ENCODE assay signal across 8 cellular contexts in the genomic region with DNA sequence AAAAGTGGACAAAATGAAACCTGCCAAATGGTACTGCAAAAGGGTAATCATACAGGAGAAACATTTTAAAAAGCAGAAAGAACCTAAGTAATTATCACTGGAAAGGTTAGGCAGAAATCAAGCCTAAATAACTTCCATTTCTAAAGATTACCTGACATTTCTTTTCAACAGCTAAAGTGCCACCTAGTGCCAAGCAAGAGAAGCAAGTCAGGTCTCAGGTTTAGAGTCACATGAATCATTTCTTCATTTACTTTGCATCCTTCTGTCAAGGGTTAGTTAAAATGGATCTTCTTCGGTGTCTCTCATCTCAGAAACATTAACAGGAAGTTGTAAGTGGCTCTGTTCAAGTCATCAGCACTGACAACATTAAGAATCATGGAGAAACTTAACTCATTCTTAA.
DNase-seq lines count a peak whose midpoint lies in the region; ATAC-seq and TF ChIP-seq lines count a peak whose summit lies in the region.

No MANE protein-coding gene starts in this region.

- H3F3A ChIP-seq in MM.1S (ENCODE audit: insufficient read depth, low read length): no peaks in the 10 kb centered on the region
- no peaks in the 10 kb centered on the region for H3F3A ChIP-seq in smooth muscle cell (ENCODE audit: low read depth)

- H3K9me2 ChIP-seq in MM.1S (replicated peaks; ENCODE audit: insufficient read depth, low read length): no peaks in the 10 kb centered on the region

- TF ChIP-seq CTCF in MM.1S (IDR thresholded peaks at IDR 0.05; ENCODE audit: low read length) (peak; percentile 39), smooth muscle cell (IDR thresholded peaks at IDR 0.05; ENCODE audit: borderline replicate concordance, insufficient read depth, poor library complexity, severe bottlenecking) (peak; percentile 39)

- no peak overlapping the region for H3K27ac Mint-ChIP-seq in activated CD4-positive, alpha-beta T cell treated with anti-CD3 and anti-CD28 coated beads for 36 hours
- H3K27ac Mint-ChIP-seq in activated CD4-positive, alpha-beta T cell treated with anti-CD3 and anti-CD28 coated beads, Interleukin-2, amount 10 ng/mL, durations not matched to agents 7 days and 5 days: no peak overlapping the region

- H3K27me3 ChIP-seq in MM.1S (replicated peaks; ENCODE audit: insufficient read depth, low read length) (no peaks in the 10 kb centered on the region), smooth muscle cell (ENCODE audit: low read depth) (peaks cover 10% of the 10 kb centered on the region)

- H3K36me3 Mint-ChIP-seq in activated CD4-positive, alpha-beta T cell treated with anti-CD3 and anti-CD28 coated beads for 36 hours (ENCODE audit: low read depth): no peaks in the 10 kb centered on the region
- no peaks in the 10 kb centered on the region for H3K36me3 Mint-ChIP-seq in activated CD4-positive, alpha-beta T cell treated with anti-CD3 and anti-CD28 coated beads, Interleukin-2, amount 10 ng/mL, durations not matched to agents 7 days and 5 days (ENCODE audit: low read depth)

- CTCF ChIA-PET in activated CD4-positive, alpha-beta T cell treated with anti-CD3 and anti-CD28 coated beads for 36 hours (lab: Charles Lee): interaction anchor here (2.3 kb wide), 1 partner anchor 33 kb away, joined by 6 read pairs; no protein-coding TSS in a partner anchor
- CTCF ChIA-PET in activated CD4-positive, alpha-beta T cell treated with anti-CD3 and anti-CD28 coated beads, Interleukin-2, amount 10 ng/mL, durations not matched to agents 7 days and 5 days (lab: Charles Lee): no interaction called here

- H3K4me1 Mint-ChIP-seq in activated CD4-positive, alpha-beta T cell treated with anti-CD3 and anti-CD28 coated beads for 36 hours: peaks cover 6% of the 10 kb centered on the region
- no peaks in the 10 kb centered on the region for H3K4me1 Mint-ChIP-seq in activated CD4-positive, alpha-beta T cell treated with anti-CD3 and anti-CD28 coated beads, Interleukin-2, amount 10 ng/mL, durations not matched to agents 7 days and 5 days

- DNase-seq in activated CD4-positive, alpha-beta T cell treated with anti-CD3 and anti-CD28 coated beads for 36 hours: no peak
- DNase-seq in activated CD4-positive, alpha-beta T cell treated with anti-CD3 and anti-CD28 coated beads, Interleukin-2, amount 10 ng/mL, durations not matched to agents 7 days and 5 days: no peak
- DNase-seq in MM.1S (peak; percentile 32), cerebellum (ENCODE audit: low spot score) (peak; percentile 38), smooth muscle cell (lab: John Stamatoyannopoulos, UW; ENCODE audit: unreplicated experiment) (no peak), NCI-H748 (lab: John Stamatoyannopoulos, UW; ENCODE audit: unreplicated experiment) (no peak), Right ventricle myocardium inferior (ENCODE audit: missing footprints) (no peak), left cardiac atrium (no peak)

- POLR2A ChIA-PET in activated CD4-positive, alpha-beta T cell treated with anti-CD3 and anti-CD28 coated beads for 36 hours (lab: Charles Lee): no interaction called here
- POLR2A ChIA-PET in activated CD4-positive, alpha-beta T cell treated with anti-CD3 and anti-CD28 coated beads, Interleukin-2, amount 10 ng/mL, durations not matched to agents 7 days and 5 days (lab: Charles Lee): interaction anchor here (0.6 kb wide), 1 partner anchor 198 kb away, joined by 7 read pairs; no protein-coding TSS in a partner anchor

- H3K4me1 ChIP-seq in MM.1S (ENCODE audit: low read length): no peaks in the 10 kb centered on the region
- H3K4me1 ChIP-seq in smooth muscle cell (ENCODE audit: low read depth): no peaks in the 10 kb centered on the region

- H3K9me3 Mint-ChIP-seq in activated CD4-positive, alpha-beta T cell treated with anti-CD3 and anti-CD28 coated beads for 36 hours (ENCODE audit: low read depth): no peaks in the 10 kb centered on the region
- no peaks in the 10 kb centered on the region for H3K9me3 Mint-ChIP-seq in activated CD4-positive, alpha-beta T cell treated with anti-CD3 and anti-CD28 coated beads, Interleukin-2, amount 10 ng/mL, durations not matched to agents 7 days and 5 days

- H3K9me3 ChIP-seq in MM.1S (replicated peaks; ENCODE audit: insufficient read depth, low read length): no peaks in the 10 kb centered on the region
- H3K9me3 ChIP-seq in smooth muscle cell (replicated peaks; ENCODE audit: low read depth): no peaks in the 10 kb centered on the region

- no peaks in the 10 kb centered on the region for H4K20me1 ChIP-seq in MM.1S (ENCODE audit: insufficient read depth, low read length)
- no peaks in the 10 kb centered on the region for H4K20me1 ChIP-seq in smooth muscle cell (ENCODE audit: low read depth)

- H3K9ac ChIP-seq in MM.1S (ENCODE audit: low read length): no peak overlapping the region
- H3K9ac ChIP-seq in smooth muscle cell (ENCODE audit: low read depth): no peak overlapping the region

- no peak overlapping the region for H3K4me2 ChIP-seq in MM.1S (ENCODE audit: low read depth, low read length)
- H3K4me2 ChIP-seq in smooth muscle cell: no peak overlapping the region

- H3K27me3 Mint-ChIP-seq in activated CD4-positive, alpha-beta T cell treated with anti-CD3 and anti-CD28 coated beads for 36 hours: no peaks in the 10 kb centered on the region
- H3K27me3 Mint-ChIP-seq in activated CD4-positive, alpha-beta T cell treated with anti-CD3 and anti-CD28 coated beads, Interleukin-2, amount 10 ng/mL, durations not matched to agents 7 days and 5 days: peaks cover 2% of the 10 kb centered on the region

- H3K27ac ChIP-seq in MM.1S (ENCODE audit: low read length) (no peak overlapping the region), smooth muscle cell (ENCODE audit: low read depth) (no peak overlapping the region)

- H2AFZ ChIP-seq in MM.1S (ENCODE audit: low read length) (no peak overlapping the region), smooth muscle cell (ENCODE audit: low read depth) (no peak overlapping the region)

- ATAC-seq in activated CD4-positive, alpha-beta T cell treated with anti-CD3 and anti-CD28 coated beads for 36 hours: peak; percentile 84
- ATAC-seq in Right ventricle myocardium inferior: no peak
- no peak for ATAC-seq in left cardiac atrium

- H3K36me3 ChIP-seq in MM.1S (replicated peaks; ENCODE audit: insufficient read depth, low read length) (no peaks in the 10 kb centered on the region), smooth muscle cell (ENCODE audit: low read depth) (no peaks in the 10 kb centered on the region)

- no peak overlapping the region for H3K4me3 ChIP-seq in MM.1S (ENCODE audit: low read length)
- H3K4me3 ChIP-seq in smooth muscle cell: no peak overlapping the region

- WGBS in smooth muscle cell (ENCODE audit: low lambda C conversion rate): 58% methylated on average over 1 of the region's 1 CpG

- H3K4me3 Mint-ChIP-seq in activated CD4-positive, alpha-beta T cell treated with anti-CD3 and anti-CD28 coated beads for 36 hours: no peak overlapping the region
- H3K4me3 Mint-ChIP-seq in activated CD4-positive, alpha-beta T cell treated with anti-CD3 and anti-CD28 coated beads, Interleukin-2, amount 10 ng/mL, durations not matched to agents 7 days and 5 days: no peak overlapping the region

- intact Hi-C loops in activated CD4-positive, alpha-beta T cell treated with anti-CD3 and anti-CD28 coated beads for 36 hours (cut with DNase I, micrococcal nuclease): loop anchor here in 1 of 2 experiments (1.0 to 2.0 kb wide), 2 partner anchors 33 to 90 kb away; a partner anchor contains a TSS
- intact Hi-C loops in Right ventricle myocardium inferior (cut with DNase I) (no loop called here), left cardiac atrium (cut with DNase I) (no loop called here)

- H3K79me2 ChIP-seq in MM.1S (ENCODE audit: low read length): no peaks in the 10 kb centered on the region
- H3K79me2 ChIP-seq in smooth muscle cell (ENCODE audit: low read depth): no peaks in the 10 kb centered on the region

Comparison
In these comparisons a context has a peak if more than half of its experiments do, and no peak if none do; other contexts are left out.
1. DNase-seq: peak in MM.1S (single experiment) and cerebellum (single experiment); none in activated CD4-positive, alpha-beta T cell treated with anti-CD3 and anti-CD28 coated beads for 36 hours (single experiment), activated CD4-positive, alpha-beta T cell treated with anti-CD3 and anti-CD28 coated beads, Interleukin-2, amount 10 ng/mL, durations not matched to agents 7 days and 5 days (single experiment), smooth muscle cell (single experiment), NCI-H748 (single experiment), Right ventricle myocardium inferior (single experiment) and left cardiac atrium (single experiment).